1 cellular context compared by ENCODE assay signal in the genomic region with DNA sequence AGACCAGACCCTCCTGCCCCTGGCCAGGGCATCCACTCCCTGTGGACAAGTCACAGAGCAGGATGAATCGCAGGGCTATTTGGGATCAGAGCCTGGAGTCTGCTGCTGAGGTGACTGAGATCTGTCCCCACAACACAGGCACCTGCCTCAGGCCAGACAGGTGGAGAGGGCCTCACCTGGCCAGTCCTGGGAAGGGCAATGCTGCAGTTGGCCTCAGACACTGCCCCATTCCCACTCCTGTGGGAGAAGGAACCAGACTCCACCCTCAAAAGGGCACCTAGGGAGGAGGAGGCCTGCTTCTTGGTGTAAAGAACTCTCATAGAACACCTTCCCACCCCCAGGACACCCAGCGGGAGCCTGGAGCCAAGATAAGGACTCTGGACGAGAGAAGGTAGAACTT.
TF ChIP-seq lines count a peak whose summit lies in the region.

No MANE protein-coding gene starts in this region.

TF ChIP-seq in HEK293, 187 proteins besides CTCF, POLR2A, EP300 and RAD21:
- TF ChIP-seq ZBTB8A (tag by site-specific recombination; IDR thresholded peaks at IDR 0.05) = 0 out of 2 replicates have a peak, but pooled peaks have one; percentile 23
- TF ChIP-seq, protein P1, sequence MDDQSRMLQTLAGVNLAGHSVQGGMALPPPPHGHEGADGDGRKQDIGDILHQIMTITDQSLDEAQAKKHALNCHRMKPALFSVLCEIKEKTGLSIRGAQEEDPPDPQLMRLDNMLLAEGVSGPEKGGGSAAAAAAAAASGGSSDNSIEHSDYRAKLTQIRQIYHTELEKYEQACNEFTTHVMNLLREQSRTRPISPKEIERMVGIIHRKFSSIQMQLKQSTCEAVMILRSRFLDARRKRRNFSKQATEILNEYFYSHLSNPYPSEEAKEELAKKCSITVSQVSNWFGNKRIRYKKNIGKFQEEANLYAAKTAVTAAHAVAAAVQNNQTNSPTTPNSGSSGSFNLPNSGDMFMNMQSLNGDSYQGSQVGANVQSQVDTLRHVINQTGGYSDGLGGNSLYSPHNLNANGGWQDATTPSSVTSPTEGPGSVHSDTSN (CRISPR knock-in tag; IDR thresholded peaks at IDR 0.05) = no peak
